ENCODE assay signal across 14 cellular contexts in genomic region chr2:23657934-23658333, GRCh38.
DNase-seq lines count a peak whose midpoint lies in the region; ATAC-seq and TF ChIP-seq lines count a peak whose summit lies in the region.
"Had no signal": no experiment of that assay in that cellular context is flagged by ENCODE, and none has a peak within 500 bp of the region (broad histone marks: within the 10 kb centered on the region; RNA-seq: fewer than 3 reads in every experiment).

No MANE protein-coding gene starts in this region.

- no peak overlapping the region for H3K4me3 ChIP-seq in HEK293 (ENCODE audit: low read depth, low read length)
- H3K4me3 ChIP-seq in neuronal stem cell (ENCODE audit: low read length in 2 of 2): no peak overlapping the region
- H3K4me3 ChIP-seq: HAP-1 had no signal

- peak overlapping the region; percentile 42 for H2BK12ac ChIP-seq in neuronal stem cell (ENCODE audit: low read length)

- no peak overlapping the region for H4K91ac ChIP-seq in neuronal stem cell (ENCODE audit: low read depth, low read length, poor library complexity)

- H3K4ac ChIP-seq in neuronal stem cell (ENCODE audit: low read length): no peak overlapping the region

- peak overlapping the region; percentile 59 for H2AK5ac ChIP-seq in neuronal stem cell (ENCODE audit: low read depth, low read length)

- H3K79me1 ChIP-seq in neuronal stem cell (ENCODE audit: low read depth, low read length): no peaks in the 10 kb centered on the region

- no peak overlapping the region for H3K4me2 ChIP-seq in neuronal stem cell (ENCODE audit: insufficient read depth, low read length, poor library complexity, severe bottlenecking)

- H3K4me3 Mint-ChIP-seq in activated CD8-positive, alpha-beta T cell treated with anti-CD3 and anti-CD28 coated beads for 36 hours: no peak overlapping the region
- H3K4me3 Mint-ChIP-seq in activated CD8-positive, alpha-beta T cell treated with anti-CD3 and anti-CD28 coated beads, Interleukin-2, amount 10 ng/mL, durations not matched to agents 7 days and 5 days: no peak overlapping the region
- no peak overlapping the region for H3K4me3 Mint-ChIP-seq in dendritic cell treated with granulocyte-macrophage colony-stimulating factor and Interleukin-4, amounts not matched to agents 40 ng/mL and 50 ng/mL, for 4 days
- H3K4me3 Mint-ChIP-seq: CD14-positive monocyte; CD8-positive, alpha-beta memory T cell; HFFc6 had no signal

- CTCF ChIA-PET in activated CD8-positive, alpha-beta T cell treated with anti-CD3 and anti-CD28 coated beads for 36 hours (lab: Charles Lee): interaction anchor here (1.0 kb wide), 1 partner anchor 34 kb away, joined by 3 read pairs; no protein-coding TSS in a partner anchor
- CTCF ChIA-PET in activated CD8-positive, alpha-beta T cell treated with anti-CD3 and anti-CD28 coated beads, Interleukin-2, amount 10 ng/mL, durations not matched to agents 7 days and 5 days (lab: Charles Lee): no interaction called here
- CTCF ChIA-PET in HEK293 (lab: Yijun Ruan, JAX): no interaction called here

- H3K9me3 ChIP-seq in HEK293 (ENCODE audit: control insufficient read depth, insufficient read depth, low read depth, low read length) (no peaks in the 10 kb centered on the region), neuronal stem cell (replicated peaks in 1 of 2; ENCODE audit: control insufficient read depth in 2 of 2, insufficient read depth in 1 of 2, low read depth in 1 of 2, low read length in 2 of 2) (no peaks in the 10 kb centered on the region)
- H3K9me3 ChIP-seq: HAP-1 had no signal

- no peak overlapping the region for H4K8ac ChIP-seq in neuronal stem cell (ENCODE audit: low read depth, low read length)

- no peak for DNase-seq in activated CD8-positive, alpha-beta T cell treated with anti-CD3 and anti-CD28 coated beads for 36 hours
- DNase-seq in activated CD8-positive, alpha-beta T cell treated with anti-CD3 and anti-CD28 coated beads, Interleukin-2, amount 10 ng/mL, durations not matched to agents 7 days and 5 days: no peak
- no peak for DNase-seq in neuronal stem cell (ENCODE audit: low spot score)
- DNase-seq in NOMO-1 treated with dmso at 0.1 percent for 144 hours (lab: John Stamatoyannopoulos, UW; ENCODE audit: unreplicated experiment): no peak
- DNase-seq in DMS53 treated with DMSO at 0.1 percent for 48 hours (lab: John Stamatoyannopoulos, UW; ENCODE audit: unreplicated experiment): no peak
- DNase-seq in COLO829 (ENCODE audit: low spot score): no peak
- DNase-seq: CD8-positive, alpha-beta memory T cell; DMS53; HFFc6 had no signal

- H2AFZ ChIP-seq in neuronal stem cell (ENCODE audit: low read length): no peak overlapping the region

- peak overlapping the region; percentile 27 for H2BK15ac ChIP-seq in neuronal stem cell (ENCODE audit: low read length)

- peaks cover 7% of the 10 kb centered on the region for H3K4me1 Mint-ChIP-seq in activated CD8-positive, alpha-beta T cell treated with anti-CD3 and anti-CD28 coated beads for 36 hours (ENCODE audit: low read depth)
- H3K4me1 Mint-ChIP-seq in activated CD8-positive, alpha-beta T cell treated with anti-CD3 and anti-CD28 coated beads, Interleukin-2, amount 10 ng/mL, durations not matched to agents 7 days and 5 days (ENCODE audit: low read depth): peaks cover 10% of the 10 kb centered on the region
- H3K4me1 Mint-ChIP-seq in dendritic cell treated with granulocyte-macrophage colony-stimulating factor and Interleukin-4, amounts not matched to agents 40 ng/mL and 50 ng/mL, for 4 days (ENCODE audit: low read depth): peaks cover 10% of the 10 kb centered on the region

- H3K27ac ChIP-seq in HEK293 (ENCODE audit: extremely low read depth, low read depth, low read length) (no peak overlapping the region), neuronal stem cell (replicated peaks; ENCODE audit: low read length) (no peak overlapping the region)
- H3K27ac ChIP-seq: 22Rv1 had no signal

- H2BK5ac ChIP-seq in neuronal stem cell (ENCODE audit: low read length): no peak overlapping the region

- peak overlapping the region; percentile 79 for H3K18ac ChIP-seq in neuronal stem cell (ENCODE audit: low read length)

- no peak for TF ChIP-seq CTCF in activated CD8-positive, alpha-beta T cell treated with anti-CD3 and anti-CD28 coated beads for 36 hours (IDR thresholded peaks at IDR 0.05)
- TF ChIP-seq CTCF in HEK293 (tag by site-specific recombination; IDR thresholded peaks at IDR 0.05): no peak

- intact Hi-C loops in activated CD8-positive, alpha-beta T cell treated with anti-CD3 and anti-CD28 coated beads for 36 hours (cut with micrococcal nuclease): no loop called here
- intact Hi-C loops in dendritic cell treated with granulocyte-macrophage colony-stimulating factor and Interleukin-4, amounts not matched to agents 40 ng/mL and 50 ng/mL, for 4 days (cut with micrococcal nuclease): no loop called here

- no peaks in the 10 kb centered on the region for H3K36me3 Mint-ChIP-seq in activated CD8-positive, alpha-beta T cell treated with anti-CD3 and anti-CD28 coated beads for 36 hours (ENCODE audit: low read depth)
- no peaks in the 10 kb centered on the region for H3K36me3 Mint-ChIP-seq in activated CD8-positive, alpha-beta T cell treated with anti-CD3 and anti-CD28 coated beads, Interleukin-2, amount 10 ng/mL, durations not matched to agents 7 days and 5 days (ENCODE audit: low read depth)
- no peaks in the 10 kb centered on the region for H3K36me3 Mint-ChIP-seq in dendritic cell treated with granulocyte-macrophage colony-stimulating factor and Interleukin-4, amounts not matched to agents 40 ng/mL and 50 ng/mL, for 4 days (ENCODE audit: low read depth)
- H3K36me3 Mint-ChIP-seq: CD14-positive monocyte; CD8-positive, alpha-beta memory T cell had no signal

- H3K27ac Mint-ChIP-seq in activated CD8-positive, alpha-beta T cell treated with anti-CD3 and anti-CD28 coated beads for 36 hours: peak overlapping the region; percentile 75
- H3K27ac Mint-ChIP-seq in activated CD8-positive, alpha-beta T cell treated with anti-CD3 and anti-CD28 coated beads, Interleukin-2, amount 10 ng/mL, durations not matched to agents 7 days and 5 days: no peak overlapping the region
- H3K27ac Mint-ChIP-seq in dendritic cell treated with granulocyte-macrophage colony-stimulating factor and Interleukin-4, amounts not matched to agents 40 ng/mL and 50 ng/mL, for 4 days: peak overlapping the region; percentile 26
- H3K27ac Mint-ChIP-seq: CD14-positive monocyte; CD8-positive, alpha-beta memory T cell; HFFc6 had no signal

- no peaks in the 10 kb centered on the region for H3K9me3 Mint-ChIP-seq in activated CD8-positive, alpha-beta T cell treated with anti-CD3 and anti-CD28 coated beads for 36 hours
- no peaks in the 10 kb centered on the region for H3K9me3 Mint-ChIP-seq in activated CD8-positive, alpha-beta T cell treated with anti-CD3 and anti-CD28 coated beads, Interleukin-2, amount 10 ng/mL, durations not matched to agents 7 days and 5 days (ENCODE audit: insufficient read depth)
- no peaks in the 10 kb centered on the region for H3K9me3 Mint-ChIP-seq in dendritic cell treated with granulocyte-macrophage colony-stimulating factor and Interleukin-4, amounts not matched to agents 40 ng/mL and 50 ng/mL, for 4 days
- H3K9me3 Mint-ChIP-seq: CD8-positive, alpha-beta memory T cell; HFFc6 had no signal

- WGBS in neuronal stem cell (ENCODE audit: extremely low coverage in 2 of 2, insufficient read length in 2 of 2, insufficient replicate concordance in 1 of 2), 2 donors: no CpG with 5 or more reads among the region's 7 CpGs

- peak; percentile 5 for ATAC-seq in activated CD8-positive, alpha-beta T cell treated with anti-CD3 and anti-CD28 coated beads for 36 hours
- ATAC-seq in activated CD8-positive, alpha-beta T cell treated with anti-CD3 and anti-CD28 coated beads, Interleukin-2, amount 10 ng/mL, durations not matched to agents 7 days and 5 days: no peak

- H3K27me3 Mint-ChIP-seq in activated CD8-positive, alpha-beta T cell treated with anti-CD3 and anti-CD28 coated beads for 36 hours: peaks cover 5% of the 10 kb centered on the region
- H3K27me3 Mint-ChIP-seq in activated CD8-positive, alpha-beta T cell treated with anti-CD3 and anti-CD28 coated beads, Interleukin-2, amount 10 ng/mL, durations not matched to agents 7 days and 5 days (ENCODE audit: low read depth): peaks cover 4% of the 10 kb centered on the region
- peaks cover 26% of the 10 kb centered on the region for H3K27me3 Mint-ChIP-seq in dendritic cell treated with granulocyte-macrophage colony-stimulating factor and Interleukin-4, amounts not matched to agents 40 ng/mL and 50 ng/mL, for 4 days

- H3K4me1 ChIP-seq in HEK293 (ENCODE audit: control insufficient read depth, insufficient read depth, low read length): no peaks in the 10 kb centered on the region
- H3K4me1 ChIP-seq in neuronal stem cell (ENCODE audit: control insufficient read depth in 2 of 2, insufficient read depth in 1 of 2, low read depth in 1 of 2, low read length in 2 of 2): peaks cover 0 to 12% of the 10 kb centered on the region in 2 donors
- H3K4me1 ChIP-seq: HAP-1 had no signal

- POLR2A ChIA-PET in activated CD8-positive, alpha-beta T cell treated with anti-CD3 and anti-CD28 coated beads for 36 hours (lab: Charles Lee): no interaction called here
- POLR2A ChIA-PET in activated CD8-positive, alpha-beta T cell treated with anti-CD3 and anti-CD28 coated beads, Interleukin-2, amount 10 ng/mL, durations not matched to agents 7 days and 5 days (lab: Charles Lee): no interaction called here
- POLR2A ChIA-PET in HEK293 (lab: Yijun Ruan, JAX): no interaction called here

- H2BK120ac ChIP-seq in neuronal stem cell (ENCODE audit: low read depth, low read length): no peak overlapping the region

- peak overlapping the region; percentile 44 for H3K23ac ChIP-seq in neuronal stem cell (ENCODE audit: low read depth, low read length, poor library complexity)

- H3K14ac ChIP-seq in neuronal stem cell (ENCODE audit: low read length): no peak overlapping the region

- peak overlapping the region; percentile 27 for H3K9ac ChIP-seq in neuronal stem cell (ENCODE audit: low read depth, low read length, poor library complexity)

- H3K27me3 ChIP-seq in neuronal stem cell (ENCODE audit: control insufficient read depth in 3 of 3, insufficient read depth in 3 of 3, low read depth in 1 of 3, low read length in 3 of 3): peaks cover 0 to 5% (median 0%) of the 10 kb centered on the region in 3 experiments

- H3K36me3 ChIP-seq in HEK293 (ENCODE audit: control insufficient read depth in 2 of 2, insufficient read depth in 1 of 2, low read length in 2 of 2) (no peaks in the 10 kb centered on the region), neuronal stem cell (replicated peaks in 1 of 2; ENCODE audit: control insufficient read depth in 2 of 2, insufficient read depth in 2 of 2, low read length in 2 of 2) (no peaks in the 10 kb centered on the region)
- H3K36me3 ChIP-seq: HAP-1 had no signal

TF ChIP-seq in HEK293, 187 proteins besides CTCF, POLR2A, EP300 and RAD21:
- TF ChIP-seq KLF1 (tag by site-specific recombination; IDR thresholded peaks at IDR 0.05) (peak; percentile 25; the same call in 1 of the 2 replicates), ZNF366 (tag by site-specific recombination; conservative IDR thresholded peaks at IDR 0.05) (no peak), EGR2 (tag by site-specific recombination; IDR thresholded peaks at IDR 0.05; ENCODE audit: low read depth) (peak; percentile 41; the same call in 1 of the 2 replicates)
TF ChIP-seq in HEK293: peak in this region for 2.
